ENCODE assay signal across 24 cellular contexts in genomic region chr3:36579746-36580145, GRCh38.
"Had no signal": no experiment of that assay in that cellular context is flagged by ENCODE, and none has a peak within 500 bp of the region (broad histone marks: within the 10 kb centered on the region; RNA-seq: fewer than 3 reads in every experiment).

No MANE protein-coding gene starts in this region.

- H3K36me3 ChIP-seq: colonic mucosa, esophagus muscularis mucosa, heart right ventricle, left lung, neural progenitor cell, right lobe of liver, stomach, thyroid gland, vagina had no signal

- H3K27ac ChIP-seq: colonic mucosa, esophagus muscularis mucosa, heart right ventricle, left lung, neural progenitor cell, parathyroid adenoma, right lobe of liver, stomach, thyroid gland, vagina had no signal

- H3K9ac ChIP-seq: neural progenitor cell, parathyroid adenoma had no signal

- H3K4me1 ChIP-seq: colonic mucosa, esophagus muscularis mucosa, heart right ventricle, left lung, neural progenitor cell, parathyroid adenoma, right lobe of liver, stomach, thyroid gland, vagina had no signal

- H3K4me3 ChIP-seq: colonic mucosa, esophagus muscularis mucosa, heart right ventricle, left lung, neural progenitor cell, right lobe of liver, smooth muscle cell, stomach, thyroid gland, vagina had no signal

- DNase-seq: colonic mucosa; effector CD8-positive, alpha-beta T cell; foreskin melanocyte; glutamatergic neuron; heart right ventricle; hippocampal formation; left cardiac atrium; left lung; mesenchymal stem cell; midbrain; naive thymus-derived CD4-positive, alpha-beta T cell; right lobe of liver; stimulated activated CD4-positive, alpha-beta T cell treated with anti-CD3 and anti-CD28 coated beads, Interleukin-2, amount 100 ng/mL, for 24 hours; stimulated activated CD4-positive, alpha-beta T cell treated with anti-CD3 and anti-CD28 coated beads, Interleukin-4, amount 100 ng/mL, for 24 hours; stimulated activated naive CD4-positive, alpha-beta T cell treated with Interleukin-2 at 50 U/mL for 16 hours; stomach; thyroid gland; trophoblast cell had no signal

- ATAC-seq: heart right ventricle; left cardiac atrium; left lung; naive thymus-derived CD4-positive, alpha-beta T cell; right lobe of liver; stimulated activated effector memory CD8-positive, alpha-beta T cell treated with anti-CD3 and anti-CD28 coated beads, Interleukin-12 subunit alpha, Interleukin-12 subunit beta, amount 100 ng/mL, for 72 hours had no signal

- H3K9me3 ChIP-seq: colonic mucosa, right lobe of liver, thyroid gland, vagina had no signal

- H3K27me3 ChIP-seq: colonic mucosa, esophagus muscularis mucosa, heart right ventricle, left lung, neural progenitor cell, right lobe of liver, stomach, thyroid gland, vagina had no signal
